1 cellular context compared by ENCODE assay signal in the genomic region with DNA sequence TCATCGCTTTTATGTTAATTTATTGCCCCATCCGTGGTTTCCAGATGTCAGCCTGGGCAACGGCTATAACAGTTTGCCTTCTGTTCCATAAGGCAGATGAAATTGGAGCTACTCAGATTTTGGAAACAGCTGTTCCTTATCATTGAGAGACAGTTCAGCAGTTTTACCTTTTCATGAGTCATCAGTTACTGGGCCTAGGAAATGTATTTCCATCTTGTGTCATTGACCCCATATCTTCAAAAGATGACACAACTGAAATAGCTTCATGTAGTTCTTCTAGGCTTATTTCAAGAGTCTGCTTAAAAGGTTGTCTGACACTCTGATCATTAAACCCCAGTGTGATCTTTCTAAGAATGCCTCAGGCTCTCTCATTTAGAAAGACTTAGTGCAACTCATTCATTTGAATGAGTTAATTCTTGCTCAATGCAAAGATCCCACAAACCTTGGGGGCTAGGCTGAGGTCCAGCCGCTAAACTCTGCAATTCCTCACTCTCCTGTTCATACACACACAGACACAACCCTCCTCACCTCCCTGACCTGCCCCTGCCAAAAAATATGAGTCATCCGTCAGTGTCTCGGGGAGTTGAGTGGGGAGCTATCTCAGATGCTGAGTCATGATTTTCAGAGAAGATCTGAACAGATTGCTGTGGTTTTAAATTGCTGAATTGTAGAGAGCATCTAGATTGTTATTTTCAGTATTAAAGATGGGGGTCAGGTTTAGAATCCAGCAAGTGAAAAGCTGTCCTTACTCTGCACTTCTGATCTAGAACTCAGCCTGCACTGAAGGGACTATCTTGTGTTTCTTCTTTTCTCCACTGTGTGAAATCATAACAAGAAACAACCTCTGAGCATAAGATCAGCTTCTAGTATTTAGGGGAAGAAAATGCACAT.
TF ChIP-seq lines count a peak whose summit lies in the region.

No MANE protein-coding gene starts in this region.

TF ChIP-seq in HepG2, 621 proteins besides CTCF, POLR2A, EP300 and RAD21 (continued from another document):
- TF ChIP-seq, protein P1, sequence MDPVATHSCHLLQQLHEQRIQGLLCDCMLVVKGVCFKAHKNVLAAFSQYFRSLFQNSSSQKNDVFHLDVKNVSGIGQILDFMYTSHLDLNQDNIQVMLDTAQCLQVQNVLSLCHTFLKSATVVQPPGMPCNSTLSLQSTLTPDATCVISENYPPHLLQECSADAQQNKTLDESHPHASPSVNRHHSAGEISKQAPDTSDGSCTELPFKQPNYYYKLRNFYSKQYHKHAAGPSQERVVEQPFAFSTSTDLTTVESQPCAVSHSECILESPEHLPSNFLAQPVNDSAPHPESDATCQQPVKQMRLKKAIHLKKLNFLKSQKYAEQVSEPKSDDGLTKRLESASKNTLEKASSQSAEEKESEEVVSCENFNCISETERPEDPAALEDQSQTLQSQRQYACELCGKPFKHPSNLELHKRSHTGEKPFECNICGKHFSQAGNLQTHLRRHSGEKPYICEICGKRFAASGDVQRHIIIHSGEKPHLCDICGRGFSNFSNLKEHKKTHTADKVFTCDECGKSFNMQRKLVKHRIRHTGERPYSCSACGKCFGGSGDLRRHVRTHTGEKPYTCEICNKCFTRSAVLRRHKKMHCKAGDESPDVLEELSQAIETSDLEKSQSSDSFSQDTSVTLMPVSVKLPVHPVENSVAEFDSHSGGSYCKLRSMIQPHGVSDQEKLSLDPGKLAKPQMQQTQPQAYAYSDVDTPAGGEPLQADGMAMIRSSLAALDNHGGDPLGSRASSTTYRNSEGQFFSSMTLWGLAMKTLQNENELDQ (CRISPR knock-in tag; IDR thresholded peaks at IDR 0.05; ENCODE audit: borderline replicate concordance) = no peak
- TF ChIP-seq DRAP1 (CRISPR knock-in tag; IDR thresholded peaks at IDR 0.05) (no peak), ZSCAN29 (CRISPR knock-in tag; conservative IDR thresholded peaks at IDR 0.05) (no peak), ZNF567 (CRISPR knock-in tag; IDR thresholded peaks at IDR 0.05; ENCODE audit: borderline replicate concordance) (no peak), MYNN (CRISPR knock-in tag; IDR thresholded peaks at IDR 0.05; ENCODE audit: low read depth) (no peak), TOE1 (CRISPR knock-in tag; IDR thresholded peaks at IDR 0.05) (no peak), CREM (IDR thresholded peaks at IDR 0.05) (0 out of 2 replicates have a peak, but pooled peaks have one; percentile 14), CREM (CRISPR knock-in tag; IDR thresholded peaks at IDR 0.05) (no peak), HDAC1 (CRISPR knock-in tag; IDR thresholded peaks at IDR 0.05) (no peak), FOXK2 (IDR thresholded peaks at IDR 0.05) (no peak), SMAD3 (CRISPR knock-in tag; IDR thresholded peaks at IDR 0.05) (no peak), ZNF562 (CRISPR knock-in tag; IDR thresholded peaks at IDR 0.05; ENCODE audit: borderline replicate concordance) (no peak), GATA4 (IDR thresholded peaks at IDR 0.05; ENCODE audit: borderline replicate concordance, low read depth) (no peak), MXI1 (IDR thresholded peaks at IDR 0.05; ENCODE audit: borderline replicate concordance, low read depth, low read length) (no peak), NR2F2 (IDR thresholded peaks at IDR 0.05; ENCODE audit: borderline replicate concordance, low read depth) (no peak), ZNF83 (CRISPR knock-in tag; IDR thresholded peaks at IDR 0.05; ENCODE audit: borderline replicate concordance) (no peak), POGK (CRISPR knock-in tag; conservative IDR thresholded peaks at IDR 0.05) (no peak), HMG20A (CRISPR knock-in tag; IDR thresholded peaks at IDR 0.05; ENCODE audit: borderline replicate concordance) (no peak), NCOA5 (CRISPR knock-in tag; IDR thresholded peaks at IDR 0.05) (no peak), ZSCAN31 (CRISPR knock-in tag; IDR thresholded peaks at IDR 0.05; ENCODE audit: low read depth) (no peak), TARDBP (CRISPR knock-in tag; IDR thresholded peaks at IDR 0.05) (no peak), KDM4B (CRISPR knock-in tag; IDR thresholded peaks at IDR 0.05) (no peak), ZNF180 (CRISPR knock-in tag; IDR thresholded peaks at IDR 0.05; ENCODE audit: borderline replicate concordance, low read depth) (no peak), ZNF784 (CRISPR knock-in tag; IDR thresholded peaks at IDR 0.05; ENCODE audit: borderline replicate concordance) (no peak), NFE2L2 (IDR thresholded peaks at IDR 0.05; ENCODE audit: low read length) (peak; percentile 98), MAFG (CRISPR knock-in tag; IDR thresholded peaks at IDR 0.05) (peak; percentile 0), FOXJ3 (CRISPR knock-in tag; IDR thresholded peaks at IDR 0.05; ENCODE audit: borderline replicate concordance) (no peak), NPAS2 (CRISPR knock-in tag; IDR thresholded peaks at IDR 0.05; ENCODE audit: borderline replicate concordance) (no peak)
- TF ChIP-seq, protein P2, sequence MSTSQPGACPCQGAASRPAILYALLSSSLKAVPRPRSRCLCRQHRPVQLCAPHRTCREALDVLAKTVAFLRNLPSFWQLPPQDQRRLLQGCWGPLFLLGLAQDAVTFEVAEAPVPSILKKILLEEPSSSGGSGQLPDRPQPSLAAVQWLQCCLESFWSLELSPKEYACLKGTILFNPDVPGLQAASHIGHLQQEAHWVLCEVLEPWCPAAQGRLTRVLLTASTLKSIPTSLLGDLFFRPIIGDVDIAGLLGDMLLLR (CRISPR knock-in tag; IDR thresholded peaks at IDR 0.05) = no peak
- TF ChIP-seq, protein P3, sequence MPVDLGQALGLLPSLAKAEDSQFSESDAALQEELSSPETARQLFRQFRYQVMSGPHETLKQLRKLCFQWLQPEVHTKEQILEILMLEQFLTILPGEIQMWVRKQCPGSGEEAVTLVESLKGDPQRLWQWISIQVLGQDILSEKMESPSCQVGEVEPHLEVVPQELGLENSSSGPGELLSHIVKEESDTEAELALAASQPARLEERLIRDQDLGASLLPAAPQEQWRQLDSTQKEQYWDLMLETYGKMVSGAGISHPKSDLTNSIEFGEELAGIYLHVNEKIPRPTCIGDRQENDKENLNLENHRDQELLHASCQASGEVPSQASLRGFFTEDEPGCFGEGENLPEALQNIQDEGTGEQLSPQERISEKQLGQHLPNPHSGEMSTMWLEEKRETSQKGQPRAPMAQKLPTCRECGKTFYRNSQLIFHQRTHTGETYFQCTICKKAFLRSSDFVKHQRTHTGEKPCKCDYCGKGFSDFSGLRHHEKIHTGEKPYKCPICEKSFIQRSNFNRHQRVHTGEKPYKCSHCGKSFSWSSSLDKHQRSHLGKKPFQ (CRISPR knock-in tag; IDR thresholded peaks at IDR 0.05; ENCODE audit: insufficient replicate concordance) = no peak
- TF ChIP-seq, protein P4, sequence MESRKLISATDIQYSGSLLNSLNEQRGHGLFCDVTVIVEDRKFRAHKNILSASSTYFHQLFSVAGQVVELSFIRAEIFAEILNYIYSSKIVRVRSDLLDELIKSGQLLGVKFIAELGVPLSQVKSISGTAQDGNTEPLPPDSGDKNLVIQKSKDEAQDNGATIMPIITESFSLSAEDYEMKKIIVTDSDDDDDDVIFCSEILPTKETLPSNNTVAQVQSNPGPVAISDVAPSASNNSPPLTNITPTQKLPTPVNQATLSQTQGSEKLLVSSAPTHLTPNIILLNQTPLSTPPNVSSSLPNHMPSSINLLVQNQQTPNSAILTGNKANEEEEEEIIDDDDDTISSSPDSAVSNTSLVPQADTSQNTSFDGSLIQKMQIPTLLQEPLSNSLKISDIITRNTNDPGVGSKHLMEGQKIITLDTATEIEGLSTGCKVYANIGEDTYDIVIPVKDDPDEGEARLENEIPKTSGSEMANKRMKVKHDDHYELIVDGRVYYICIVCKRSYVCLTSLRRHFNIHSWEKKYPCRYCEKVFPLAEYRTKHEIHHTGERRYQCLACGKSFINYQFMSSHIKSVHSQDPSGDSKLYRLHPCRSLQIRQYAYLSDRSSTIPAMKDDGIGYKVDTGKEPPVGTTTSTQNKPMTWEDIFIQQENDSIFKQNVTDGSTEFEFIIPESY (CRISPR knock-in tag; IDR thresholded peaks at IDR 0.05) = 0 out of 2 replicates have a peak, but pooled peaks have one; percentile 14
- TF ChIP-seq, protein P5, sequence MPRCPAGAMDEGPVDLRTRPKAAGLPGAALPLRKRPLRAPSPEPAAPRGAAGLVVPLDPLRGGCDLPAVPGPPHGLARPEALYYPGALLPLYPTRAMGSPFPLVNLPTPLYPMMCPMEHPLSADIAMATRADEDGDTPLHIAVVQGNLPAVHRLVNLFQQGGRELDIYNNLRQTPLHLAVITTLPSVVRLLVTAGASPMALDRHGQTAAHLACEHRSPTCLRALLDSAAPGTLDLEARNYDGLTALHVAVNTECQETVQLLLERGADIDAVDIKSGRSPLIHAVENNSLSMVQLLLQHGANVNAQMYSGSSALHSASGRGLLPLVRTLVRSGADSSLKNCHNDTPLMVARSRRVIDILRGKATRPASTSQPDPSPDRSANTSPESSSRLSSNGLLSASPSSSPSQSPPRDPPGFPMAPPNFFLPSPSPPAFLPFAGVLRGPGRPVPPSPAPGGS (CRISPR knock-in tag; IDR thresholded peaks at IDR 0.05) = 0 out of 2 replicates have a peak, but pooled peaks have one; percentile 28
TF ChIP-seq in HepG2: peak in this region for 19.
